1 cellular context compared by ENCODE assay signal in genomic region chr12:15590180-15590826, GRCh38.
TF ChIP-seq lines count a peak whose summit lies in the region.

No MANE protein-coding gene starts in this region.

TF ChIP-seq in GM12878, 131 proteins besides CTCF, POLR2A, EP300 and RAD21 (continued from another document and continues in another):
- TF ChIP-seq, protein P1, sequence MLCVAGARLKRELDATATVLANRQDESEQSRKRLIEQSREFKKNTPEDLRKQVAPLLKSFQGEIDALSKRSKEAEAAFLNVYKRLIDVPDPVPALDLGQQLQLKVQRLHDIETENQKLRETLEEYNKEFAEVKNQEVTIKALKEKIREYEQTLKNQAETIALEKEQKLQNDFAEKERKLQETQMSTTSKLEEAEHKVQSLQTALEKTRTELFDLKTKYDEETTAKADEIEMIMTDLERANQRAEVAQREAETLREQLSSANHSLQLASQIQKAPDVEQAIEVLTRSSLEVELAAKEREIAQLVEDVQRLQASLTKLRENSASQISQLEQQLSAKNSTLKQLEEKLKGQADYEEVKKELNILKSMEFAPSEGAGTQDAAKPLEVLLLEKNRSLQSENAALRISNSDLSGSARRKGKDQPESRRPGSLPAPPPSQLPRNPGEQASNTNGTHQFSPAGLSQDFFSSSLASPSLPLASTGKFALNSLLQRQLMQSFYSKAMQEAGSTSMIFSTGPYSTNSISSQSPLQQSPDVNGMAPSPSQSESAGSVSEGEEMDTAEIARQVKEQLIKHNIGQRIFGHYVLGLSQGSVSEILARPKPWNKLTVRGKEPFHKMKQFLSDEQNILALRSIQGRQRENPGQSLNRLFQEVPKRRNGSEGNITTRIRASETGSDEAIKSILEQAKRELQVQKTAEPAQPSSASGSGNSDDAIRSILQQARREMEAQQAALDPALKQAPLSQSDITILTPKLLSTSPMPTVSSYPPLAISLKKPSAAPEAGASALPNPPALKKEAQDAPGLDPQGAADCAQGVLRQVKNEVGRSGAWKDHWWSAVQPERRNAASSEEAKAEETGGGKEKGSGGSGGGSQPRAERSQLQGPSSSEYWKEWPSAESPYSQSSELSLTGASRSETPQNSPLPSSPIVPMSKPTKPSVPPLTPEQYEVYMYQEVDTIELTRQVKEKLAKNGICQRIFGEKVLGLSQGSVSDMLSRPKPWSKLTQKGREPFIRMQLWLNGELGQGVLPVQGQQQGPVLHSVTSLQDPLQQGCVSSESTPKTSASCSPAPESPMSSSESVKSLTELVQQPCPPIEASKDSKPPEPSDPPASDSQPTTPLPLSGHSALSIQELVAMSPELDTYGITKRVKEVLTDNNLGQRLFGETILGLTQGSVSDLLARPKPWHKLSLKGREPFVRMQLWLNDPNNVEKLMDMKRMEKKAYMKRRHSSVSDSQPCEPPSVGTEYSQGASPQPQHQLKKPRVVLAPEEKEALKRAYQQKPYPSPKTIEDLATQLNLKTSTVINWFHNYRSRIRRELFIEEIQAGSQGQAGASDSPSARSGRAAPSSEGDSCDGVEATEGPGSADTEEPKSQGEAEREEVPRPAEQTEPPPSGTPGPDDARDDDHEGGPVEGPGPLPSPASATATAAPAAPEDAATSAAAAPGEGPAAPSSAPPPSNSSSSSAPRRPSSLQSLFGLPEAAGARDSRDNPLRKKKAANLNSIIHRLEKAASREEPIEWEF (IDR thresholded peaks at IDR 0.05; ENCODE audit: insufficient replicate concordance, low read depth, low read length), result no peak
- TF ChIP-seq SPI1 (IDR thresholded peaks at IDR 0.05; ENCODE audit: borderline replicate concordance, insufficient read depth, low read depth, low read length) (no peak), NFXL1 (IDR thresholded peaks at IDR 0.05; ENCODE audit: borderline replicate concordance) (no peak), NRF1 (conservative IDR thresholded peaks at IDR 0.05; ENCODE audit: low read depth, low read length) (no peak), ATF2 (IDR thresholded peaks at IDR 0.05; ENCODE audit: low read length) (no peak), SMARCA5 (IDR thresholded peaks at IDR 0.05) (peak; percentile 70; the same call in 1 of the 2 replicates), RFX5 (IDR thresholded peaks at IDR 0.05; ENCODE audit: low read depth, low read length) (no peak), SKIL (IDR thresholded peaks at IDR 0.05; ENCODE audit: low read depth, poor library complexity, severe bottlenecking) (peak; percentile 63), REST (IDR thresholded peaks at IDR 0.05; ENCODE audit: low read depth, low read length) (no peak), JUND (IDR thresholded peaks at IDR 0.05; ENCODE audit: low read depth, low read length) (no peak), SRF (IDR thresholded peaks at IDR 0.05; ENCODE audit: low read depth in 2 of 2, low read length in 2 of 2) (no peak), MYB (IDR thresholded peaks at IDR 0.05; ENCODE audit: borderline replicate concordance, low read depth, low read length) (no peak), E2F4 (IDR thresholded peaks at IDR 0.05; ENCODE audit: low read depth, low read length) (no peak), SMC3 (IDR thresholded peaks at IDR 0.05; ENCODE audit: borderline replicate concordance, low read length) (peak; percentile 96), HDAC6 (IDR thresholded peaks at IDR 0.05; ENCODE audit: unreplicated experiment) (no peak), ZNF384 (IDR thresholded peaks at IDR 0.05; ENCODE audit: borderline replicate concordance, low read depth, low read length) (no peak), ZNF207 (IDR thresholded peaks at IDR 0.05; ENCODE audit: borderline replicate concordance) (0 out of 2 replicates have a peak, but pooled peaks have one; percentile 34), IKZF1 (conservative IDR thresholded peaks at IDR 0.05) (peak; percentile 57), WRNIP1 (IDR thresholded peaks at IDR 0.05; ENCODE audit: borderline replicate concordance, low read depth, low read length) (no peak), SREBF2 (IDR thresholded peaks at IDR 0.05; ENCODE audit: low read length) (no peak), TAF1 (IDR thresholded peaks at IDR 0.05; ENCODE audit: borderline replicate concordance, low read depth, low read length) (no peak), MLLT1 (IDR thresholded peaks at IDR 0.05) (0 out of 2 replicates have a peak, but pooled peaks have one; percentile 24), EED (IDR thresholded peaks at IDR 0.05; ENCODE audit: low read depth) (no peak), TCF3 (IDR thresholded peaks at IDR 0.05; ENCODE audit: borderline replicate concordance, insufficient read depth, low read depth, low read length) (no peak), NFIC (IDR thresholded peaks at IDR 0.05; ENCODE audit: low read depth, low read length) (no peak), YY1 (IDR thresholded peaks at IDR 0.05; ENCODE audit: low read depth, low read length) (peak; percentile 99), NFYA (IDR thresholded peaks at IDR 0.05; ENCODE audit: borderline replicate concordance, low read depth, low read length) (no peak), ZNF687 (IDR thresholded peaks at IDR 0.05) (0 out of 2 replicates have a peak, but pooled peaks have one; percentile 31)
- TF ChIP-seq, protein P2, sequence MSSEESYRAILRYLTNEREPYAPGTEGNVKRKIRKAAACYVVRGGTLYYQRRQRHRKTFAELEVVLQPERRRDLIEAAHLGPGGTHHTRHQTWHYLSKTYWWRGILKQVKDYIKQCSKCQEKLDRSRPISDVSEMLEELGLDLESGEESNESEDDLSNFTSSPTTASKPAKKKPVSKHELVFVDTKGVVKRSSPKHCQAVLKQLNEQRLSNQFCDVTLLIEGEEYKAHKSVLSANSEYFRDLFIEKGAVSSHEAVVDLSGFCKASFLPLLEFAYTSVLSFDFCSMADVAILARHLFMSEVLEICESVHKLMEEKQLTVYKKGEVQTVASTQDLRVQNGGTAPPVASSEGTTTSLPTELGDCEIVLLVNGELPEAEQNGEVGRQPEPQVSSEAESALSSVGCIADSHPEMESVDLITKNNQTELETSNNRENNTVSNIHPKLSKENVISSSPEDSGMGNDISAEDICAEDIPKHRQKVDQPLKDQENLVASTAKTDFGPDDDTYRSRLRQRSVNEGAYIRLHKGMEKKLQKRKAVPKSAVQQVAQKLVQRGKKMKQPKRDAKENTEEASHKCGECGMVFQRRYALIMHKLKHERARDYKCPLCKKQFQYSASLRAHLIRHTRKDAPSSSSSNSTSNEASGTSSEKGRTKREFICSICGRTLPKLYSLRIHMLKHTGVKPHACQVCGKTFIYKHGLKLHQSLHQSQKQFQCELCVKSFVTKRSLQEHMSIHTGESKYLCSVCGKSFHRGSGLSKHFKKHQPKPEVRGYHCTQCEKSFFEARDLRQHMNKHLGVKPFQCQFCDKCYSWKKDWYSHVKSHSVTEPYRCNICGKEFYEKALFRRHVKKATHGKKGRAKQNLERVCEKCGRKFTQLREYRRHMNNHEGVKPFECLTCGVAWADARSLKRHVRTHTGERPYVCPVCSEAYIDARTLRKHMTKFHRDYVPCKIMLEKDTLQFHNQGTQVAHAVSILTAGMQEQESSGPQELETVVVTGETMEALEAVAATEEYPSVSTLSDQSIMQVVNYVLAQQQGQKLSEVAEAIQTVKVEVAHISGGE (CRISPR knock-in tag; IDR thresholded peaks at IDR 0.05), result no peak
- TF ChIP-seq, protein P3, sequence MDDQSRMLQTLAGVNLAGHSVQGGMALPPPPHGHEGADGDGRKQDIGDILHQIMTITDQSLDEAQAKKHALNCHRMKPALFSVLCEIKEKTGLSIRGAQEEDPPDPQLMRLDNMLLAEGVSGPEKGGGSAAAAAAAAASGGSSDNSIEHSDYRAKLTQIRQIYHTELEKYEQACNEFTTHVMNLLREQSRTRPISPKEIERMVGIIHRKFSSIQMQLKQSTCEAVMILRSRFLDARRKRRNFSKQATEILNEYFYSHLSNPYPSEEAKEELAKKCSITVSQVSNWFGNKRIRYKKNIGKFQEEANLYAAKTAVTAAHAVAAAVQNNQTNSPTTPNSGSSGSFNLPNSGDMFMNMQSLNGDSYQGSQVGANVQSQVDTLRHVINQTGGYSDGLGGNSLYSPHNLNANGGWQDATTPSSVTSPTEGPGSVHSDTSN (IDR thresholded peaks at IDR 0.05; ENCODE audit: insufficient replicate concordance, low read depth, low read length), result peak; percentile 14
